In the genomic region with DNA sequence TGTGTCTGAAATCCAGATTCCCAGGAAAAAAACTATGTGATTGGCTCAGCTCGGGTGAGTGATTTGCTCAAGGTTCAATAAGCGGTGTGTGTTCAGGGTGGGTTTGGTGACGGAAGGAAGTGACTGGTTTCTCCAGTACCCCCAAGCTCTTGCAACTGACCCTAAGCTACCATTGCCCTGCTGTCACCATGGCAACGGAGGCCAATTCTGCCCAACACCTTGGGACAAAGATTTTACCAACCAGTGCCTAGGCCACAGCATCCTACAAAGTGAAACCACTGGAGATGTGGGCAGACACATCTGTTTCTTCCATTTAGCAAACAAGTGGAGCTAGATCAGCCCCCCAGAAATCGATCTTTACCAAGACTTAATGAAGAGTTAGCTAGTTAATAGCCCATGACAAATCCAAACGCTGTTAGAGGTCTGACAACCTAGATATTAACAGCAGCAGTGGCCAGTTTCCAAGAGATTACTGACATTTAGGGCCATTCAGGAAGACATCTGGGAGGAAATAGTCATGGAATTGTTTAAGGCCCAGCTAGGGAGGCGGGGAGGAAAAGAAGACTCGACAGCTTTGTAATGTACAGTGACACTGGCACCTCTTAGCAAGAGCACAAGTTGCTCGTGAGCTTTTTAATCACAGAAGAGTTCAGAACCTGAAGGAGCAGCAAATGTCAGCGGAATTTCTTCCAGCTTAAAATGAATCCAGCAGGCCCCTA, we compare ENCODE assay signal across 1 cellular context.
TF ChIP-seq lines count a peak whose summit lies in the region.

No MANE protein-coding gene starts in this region.

TF ChIP-seq in SK-N-SH, 30 proteins besides CTCF, POLR2A, EP300 and RAD21 (continued from another document):
- TF ChIP-seq, protein P1, sequence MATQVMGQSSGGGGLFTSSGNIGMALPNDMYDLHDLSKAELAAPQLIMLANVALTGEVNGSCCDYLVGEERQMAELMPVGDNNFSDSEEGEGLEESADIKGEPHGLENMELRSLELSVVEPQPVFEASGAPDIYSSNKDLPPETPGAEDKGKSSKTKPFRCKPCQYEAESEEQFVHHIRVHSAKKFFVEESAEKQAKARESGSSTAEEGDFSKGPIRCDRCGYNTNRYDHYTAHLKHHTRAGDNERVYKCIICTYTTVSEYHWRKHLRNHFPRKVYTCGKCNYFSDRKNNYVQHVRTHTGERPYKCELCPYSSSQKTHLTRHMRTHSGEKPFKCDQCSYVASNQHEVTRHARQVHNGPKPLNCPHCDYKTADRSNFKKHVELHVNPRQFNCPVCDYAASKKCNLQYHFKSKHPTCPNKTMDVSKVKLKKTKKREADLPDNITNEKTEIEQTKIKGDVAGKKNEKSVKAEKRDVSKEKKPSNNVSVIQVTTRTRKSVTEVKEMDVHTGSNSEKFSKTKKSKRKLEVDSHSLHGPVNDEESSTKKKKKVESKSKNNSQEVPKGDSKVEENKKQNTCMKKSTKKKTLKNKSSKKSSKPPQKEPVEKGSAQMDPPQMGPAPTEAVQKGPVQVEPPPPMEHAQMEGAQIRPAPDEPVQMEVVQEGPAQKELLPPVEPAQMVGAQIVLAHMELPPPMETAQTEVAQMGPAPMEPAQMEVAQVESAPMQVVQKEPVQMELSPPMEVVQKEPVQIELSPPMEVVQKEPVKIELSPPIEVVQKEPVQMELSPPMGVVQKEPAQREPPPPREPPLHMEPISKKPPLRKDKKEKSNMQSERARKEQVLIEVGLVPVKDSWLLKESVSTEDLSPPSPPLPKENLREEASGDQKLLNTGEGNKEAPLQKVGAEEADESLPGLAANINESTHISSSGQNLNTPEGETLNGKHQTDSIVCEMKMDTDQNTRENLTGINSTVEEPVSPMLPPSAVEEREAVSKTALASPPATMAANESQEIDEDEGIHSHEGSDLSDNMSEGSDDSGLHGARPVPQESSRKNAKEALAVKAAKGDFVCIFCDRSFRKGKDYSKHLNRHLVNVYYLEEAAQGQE (IDR thresholded peaks at IDR 0.05; ENCODE audit: low read depth, low read length) = no peak
- TF ChIP-seq GABPA (IDR thresholded peaks at IDR 0.05; ENCODE audit: low read depth) (no peak), NFIC (IDR thresholded peaks at IDR 0.05; ENCODE audit: borderline replicate concordance) (no peak)
- TF ChIP-seq, protein P2, sequence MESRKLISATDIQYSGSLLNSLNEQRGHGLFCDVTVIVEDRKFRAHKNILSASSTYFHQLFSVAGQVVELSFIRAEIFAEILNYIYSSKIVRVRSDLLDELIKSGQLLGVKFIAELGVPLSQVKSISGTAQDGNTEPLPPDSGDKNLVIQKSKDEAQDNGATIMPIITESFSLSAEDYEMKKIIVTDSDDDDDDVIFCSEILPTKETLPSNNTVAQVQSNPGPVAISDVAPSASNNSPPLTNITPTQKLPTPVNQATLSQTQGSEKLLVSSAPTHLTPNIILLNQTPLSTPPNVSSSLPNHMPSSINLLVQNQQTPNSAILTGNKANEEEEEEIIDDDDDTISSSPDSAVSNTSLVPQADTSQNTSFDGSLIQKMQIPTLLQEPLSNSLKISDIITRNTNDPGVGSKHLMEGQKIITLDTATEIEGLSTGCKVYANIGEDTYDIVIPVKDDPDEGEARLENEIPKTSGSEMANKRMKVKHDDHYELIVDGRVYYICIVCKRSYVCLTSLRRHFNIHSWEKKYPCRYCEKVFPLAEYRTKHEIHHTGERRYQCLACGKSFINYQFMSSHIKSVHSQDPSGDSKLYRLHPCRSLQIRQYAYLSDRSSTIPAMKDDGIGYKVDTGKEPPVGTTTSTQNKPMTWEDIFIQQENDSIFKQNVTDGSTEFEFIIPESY (IDR thresholded peaks at IDR 0.05; ENCODE audit: borderline replicate concordance, low read depth) = no peak
